33 cellular contexts compared by ENCODE assay signal in genomic region chr10:94641480-94641879, GRCh38. TPM values are rescaled to one million over a fixed set of nuclear protein-coding genes. Genes with fewer than 3 reads are reported as not detected.
"Had no signal": no experiment of that assay in that cellular context is flagged by ENCODE, and none has a peak within 500 bp of the region (broad histone marks: within the 10 kb centered on the region; RNA-seq: fewer than 3 reads in every experiment).

No MANE protein-coding gene starts in this region.

- H3K4me1 ChIP-seq: ascending aorta, breast epithelium, esophagus muscularis mucosa, foreskin keratinocyte, gastrocnemius medialis, heart left ventricle had no signal

- DNase-seq: activated CD4-positive, alpha-beta memory T cell treated with anti-CD3 and anti-CD28 coated beads for 36 hours; activated CD4-positive, alpha-beta T cell treated with anti-CD3 and anti-CD28 coated beads for 36 hours; activated CD4-positive, alpha-beta T cell treated with anti-CD3 and anti-CD28 coated beads, Interleukin-2, amount 10 ng/mL, durations not matched to agents 24 days and 14 days; activated CD4-positive, CD25-positive, alpha-beta regulatory T cell; activated CD4-positive, CD25-positive, alpha-beta regulatory T cell treated with anti-CD3 and anti-CD28 coated beads, Interleukin-2, amount 50 U/mL, for 72 hours; activated CD8-positive, alpha-beta memory T cell treated with anti-CD3 and anti-CD28 coated beads, Interleukin-2, amount 50 U/mL, for 48 hours; activated CD8-positive, alpha-beta T cell treated with anti-CD3 and anti-CD28 coated beads, Interleukin-2, amount 10 ng/mL, durations not matched to agents 7 days and 5 days; activated gamma-delta T cell; activated naive CD4-positive, alpha-beta T cell; activated naive CD4-positive, alpha-beta T cell treated with anti-CD3 and anti-CD28 coated beads, Interleukin-2, amount 10 ng/mL, durations not matched to agents 7 days and 5 days; activated naive CD8-positive, alpha-beta T cell treated with anti-CD3 and anti-CD28 coated beads, Interleukin-2, amount 10 ng/mL, durations not matched to agents 7 days and 5 days; activated T-cell treated with anti-CD3 and anti-CD28 coated beads for 4 hours; activated T-cell treated with anti-CD3 and anti-CD28 coated beads, Interleukin-2, amount 50 U/mL, for 24 hours; activated T-cell treated with anti-CD3 and anti-CD28 coated beads, Interleukin-2, amount 50 U/mL, for 72 hours; central memory CD4-positive, alpha-beta T cell; cerebellar nuclear complex; dorsolateral prefrontal cortex; effector memory CD4-positive, alpha-beta T cell; endodermal cell; erythroblast; gastrocnemius medialis; glutamatergic neuron; heart left ventricle; T-helper 2 cell had no signal

- H3K36me3 ChIP-seq: ascending aorta, breast epithelium, cardiac muscle cell, esophagus muscularis mucosa, gastrocnemius medialis, heart left ventricle had no signal

- H3K9me3 ChIP-seq: gastrocnemius medialis had no signal

- H3K4me3 Mint-ChIP-seq: activated CD4-positive, alpha-beta memory T cell treated with anti-CD3 and anti-CD28 coated beads for 36 hours; activated CD4-positive, alpha-beta T cell treated with anti-CD3 and anti-CD28 coated beads for 36 hours; activated CD4-positive, alpha-beta T cell treated with anti-CD3 and anti-CD28 coated beads, Interleukin-2, amount 10 ng/mL, durations not matched to agents 24 days and 14 days; activated CD8-positive, alpha-beta T cell treated with anti-CD3 and anti-CD28 coated beads, Interleukin-2, amount 10 ng/mL, durations not matched to agents 7 days and 5 days; activated naive CD4-positive, alpha-beta T cell treated with anti-CD3 and anti-CD28 coated beads, Interleukin-2, amount 10 ng/mL, durations not matched to agents 7 days and 5 days; activated naive CD8-positive, alpha-beta T cell treated with anti-CD3 and anti-CD28 coated beads, Interleukin-2, amount 10 ng/mL, durations not matched to agents 7 days and 5 days; activated T-cell treated with anti-CD3 and anti-CD28 coated beads, Interleukin-2, amount 50 U/mL, for 24 hours; activated T-cell treated with anti-CD3 and anti-CD28 coated beads, Interleukin-2, amount 50 U/mL, for 72 hours; brain; dendritic cell treated with granulocyte-macrophage colony-stimulating factor and Interleukin-4, amounts not matched to agents 40 ng/mL and 50 ng/mL, for 4 days; endodermal cell had no signal

- H3K27me3 Mint-ChIP-seq: activated CD4-positive, alpha-beta T cell treated with anti-CD3 and anti-CD28 coated beads, Interleukin-2, amount 10 ng/mL, durations not matched to agents 24 days and 14 days; activated naive CD4-positive, alpha-beta T cell treated with anti-CD3 and anti-CD28 coated beads, Interleukin-2, amount 10 ng/mL, durations not matched to agents 7 days and 5 days; activated naive CD8-positive, alpha-beta T cell treated with anti-CD3 and anti-CD28 coated beads, Interleukin-2, amount 10 ng/mL, durations not matched to agents 7 days and 5 days; dendritic cell treated with granulocyte-macrophage colony-stimulating factor and Interleukin-4, amounts not matched to agents 40 ng/mL and 50 ng/mL, for 4 days had no signal

- H3K36me3 Mint-ChIP-seq: activated CD4-positive, alpha-beta memory T cell treated with anti-CD3 and anti-CD28 coated beads for 36 hours; activated naive CD4-positive, alpha-beta T cell treated with anti-CD3 and anti-CD28 coated beads, Interleukin-2, amount 10 ng/mL, durations not matched to agents 7 days and 5 days; brain had no signal

- H3K27ac Mint-ChIP-seq: activated CD4-positive, alpha-beta memory T cell treated with anti-CD3 and anti-CD28 coated beads for 36 hours; activated CD4-positive, alpha-beta T cell treated with anti-CD3 and anti-CD28 coated beads for 36 hours; activated CD4-positive, alpha-beta T cell treated with anti-CD3 and anti-CD28 coated beads, Interleukin-2, amount 10 ng/mL, durations not matched to agents 24 days and 14 days; activated CD8-positive, alpha-beta T cell treated with anti-CD3 and anti-CD28 coated beads, Interleukin-2, amount 10 ng/mL, durations not matched to agents 7 days and 5 days; activated naive CD4-positive, alpha-beta T cell treated with anti-CD3 and anti-CD28 coated beads, Interleukin-2, amount 10 ng/mL, durations not matched to agents 7 days and 5 days; activated naive CD4-positive, alpha-beta T cell treated with anti-CD3 and anti-CD28 coated beads, Interleukin-2, amount 50 U/mL, for 72 hours; activated naive CD8-positive, alpha-beta T cell treated with anti-CD3 and anti-CD28 coated beads, Interleukin-2, amount 10 ng/mL, durations not matched to agents 7 days and 5 days; activated T-cell treated with anti-CD3 and anti-CD28 coated beads, Interleukin-2, amount 50 U/mL, for 24 hours; activated T-cell treated with anti-CD3 and anti-CD28 coated beads, Interleukin-2, amount 50 U/mL, for 72 hours; brain; dendritic cell treated with granulocyte-macrophage colony-stimulating factor and Interleukin-4, amounts not matched to agents 40 ng/mL and 50 ng/mL, for 4 days; endodermal cell had no signal

- H3K27me3 ChIP-seq: ascending aorta, breast epithelium, cardiac muscle cell, dorsolateral prefrontal cortex, foreskin keratinocyte, gastrocnemius medialis, heart left ventricle had no signal

- ATAC-seq: activated CD4-positive, alpha-beta T cell treated with anti-CD3 and anti-CD28 coated beads for 36 hours; activated CD8-positive, alpha-beta T cell treated with anti-CD3 and anti-CD28 coated beads, Interleukin-2, amount 10 ng/mL, durations not matched to agents 7 days and 5 days; activated naive CD4-positive, alpha-beta T cell treated with anti-CD3 and anti-CD28 coated beads, Interleukin-2, amount 50 U/mL, for 72 hours; activated T-cell treated with anti-CD3 and anti-CD28 coated beads, Interleukin-2, amount 50 U/mL, for 72 hours; foreskin keratinocyte; gastrocnemius medialis; heart left ventricle had no signal

- H3K4me1 Mint-ChIP-seq: activated CD4-positive, alpha-beta T cell treated with anti-CD3 and anti-CD28 coated beads for 36 hours; activated CD4-positive, alpha-beta T cell treated with anti-CD3 and anti-CD28 coated beads, Interleukin-2, amount 10 ng/mL, durations not matched to agents 24 days and 14 days; activated naive CD4-positive, alpha-beta T cell treated with anti-CD3 and anti-CD28 coated beads, Interleukin-2, amount 10 ng/mL, durations not matched to agents 7 days and 5 days; activated naive CD8-positive, alpha-beta T cell treated with anti-CD3 and anti-CD28 coated beads, Interleukin-2, amount 10 ng/mL, durations not matched to agents 7 days and 5 days; brain; endodermal cell had no signal

- H3K4me3 ChIP-seq: ascending aorta, breast epithelium, cardiac muscle cell, coronary artery, dorsolateral prefrontal cortex, esophagus muscularis mucosa, gastrocnemius medialis, heart left ventricle had no signal

- H3K27ac ChIP-seq: ascending aorta, breast epithelium, cardiac muscle cell, coronary artery, dorsolateral prefrontal cortex, esophagus muscularis mucosa, foreskin keratinocyte, gastrocnemius medialis, heart left ventricle had no signal

RNA-seq across cellular contexts. Expression of gene CYP2C18, which starts 42.0 kb away (rescaled TPM):
- total RNA-seq: activated CD8-positive, alpha-beta T cell treated with anti-CD3 and anti-CD28 coated beads, Interleukin-2, amount 10 ng/mL, durations not matched to agents 7 days and 5 days; activated naive CD8-positive, alpha-beta T cell treated with anti-CD3 and anti-CD28 coated beads, Interleukin-2, amount 10 ng/mL, durations not matched to agents 7 days and 5 days; ascending aorta; breast epithelium; cardiac muscle cell; endodermal cell; foreskin keratinocyte; heart left ventricle had no signal
- polyA plus RNA-seq: cardiac muscle cell, foreskin keratinocyte had no signal
